9 cellular contexts compared by ENCODE assay signal in the genomic region with DNA sequence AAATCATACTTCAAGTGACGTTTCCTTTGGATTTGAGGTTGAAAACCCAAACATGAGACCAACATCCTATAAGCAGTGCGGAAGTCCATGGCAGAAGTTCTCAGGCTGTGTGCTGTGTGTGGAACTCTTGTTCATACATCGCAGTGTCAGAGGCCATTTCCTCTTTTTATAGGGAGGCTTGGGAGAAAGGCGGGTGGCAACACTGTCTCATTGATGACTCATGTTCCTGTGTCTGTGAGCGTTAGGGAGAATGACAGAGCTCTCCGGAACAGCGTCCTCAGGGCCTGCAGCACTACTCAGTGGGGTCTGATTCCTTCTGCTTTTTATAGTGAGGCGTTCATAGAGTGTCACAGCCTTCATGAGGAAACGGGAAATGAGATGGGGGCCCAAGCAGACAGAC.
DNase-seq lines count a peak whose midpoint lies in the region; ATAC-seq and TF ChIP-seq lines count a peak whose summit lies in the region.
"Had no signal": no experiment of that assay in that cellular context is flagged by ENCODE, and none has a peak within 500 bp of the region (broad histone marks: within the 10 kb centered on the region; RNA-seq: fewer than 3 reads in every experiment).

No MANE protein-coding gene starts in this region.

- no peak overlapping the region for H3K4me3 ChIP-seq in testis
- no peak overlapping the region for H3K4me3 ChIP-seq in vagina

- no peak overlapping the region for H3K27ac ChIP-seq in testis
- H3K27ac ChIP-seq in vagina = no peak overlapping the region

- peak; percentile 85 for DNase-seq in 8988T
- peak; percentile 99 for DNase-seq in Kasumi-1 (lab: John Stamatoyannopoulos, UW)
- DNase-seq in astrocyte of the hippocampus (ENCODE audit: low read depth, low spot score) = peak; percentile 76
- DNase-seq in left colon = peak; percentile 57 to 79
- DNase-seq in testis = peak; percentile 54
- DNase-seq in vagina (ENCODE audit: extremely low spot score in 2 of 2) = no peak
- no peak for DNase-seq in GM20000 (ENCODE audit: low spot score)
- DNase-seq: activated naive CD8-positive, alpha-beta T cell treated with anti-CD3 and anti-CD28 coated beads, Interleukin-2, amount 10 ng/mL, durations not matched to agents 7 days and 5 days had no signal

- ATAC-seq in GM18907 (IDR thresholded peaks at IDR 0.05; ENCODE audit: unreplicated experiment) (peak; percentile 77), left colon (peak; percentile 90)

- H3K27me3 ChIP-seq in testis (no peaks in the 10 kb centered on the region), vagina (no peaks in the 10 kb centered on the region)

- H3K36me3 ChIP-seq in testis (ENCODE audit: low read depth, missing control alignments) = no peaks in the 10 kb centered on the region
- no peaks in the 10 kb centered on the region for H3K36me3 ChIP-seq in vagina

- no peak for TF ChIP-seq POLR2A in testis (IDR thresholded peaks at IDR 0.05)
- no peak for TF ChIP-seq POLR2A in vagina (IDR thresholded peaks at IDR 0.05)

- H3K9me3 ChIP-seq in testis (no peaks in the 10 kb centered on the region), vagina (no peaks in the 10 kb centered on the region)

- intact Hi-C loops in left colon (cut with DNase I, micrococcal nuclease) = no loop called here
- intact Hi-C loops in testis (cut with DNase I; ENCODE audit: low total_unique reads) = no loop called here
- intact Hi-C loops in vagina (cut with DNase I) = no loop called here

- TF ChIP-seq CTCF in testis (IDR thresholded peaks at IDR 0.05) (no peak), vagina (IDR thresholded peaks at IDR 0.05) (no peak), GM20000 (IDR thresholded peaks at IDR 0.05; ENCODE audit: extremely low read depth, missing control alignments) (no peak)

- WGBS in testis, 2 donors = 65 to 81% methylated on average over 9 of the region's 9 CpGs

- H3K4me1 ChIP-seq in testis = peaks cover 20% of the 10 kb centered on the region
- H3K4me1 ChIP-seq in vagina = no peaks in the 10 kb centered on the region

Comparison
In these comparisons a context has a peak if more than half of its experiments do, and no peak if none do; other contexts are left out.
1. DNase-seq: peak in 8988T (single experiment), Kasumi-1 (2 of 2), astrocyte of the hippocampus (single experiment), left colon (2 of 2) and testis (single experiment); none in vagina (0 of 2) and GM20000 (single experiment).